Comparison of ENCODE assay signal across 1 cellular context in genomic region chr2:187078297-187078696, GRCh38.
TF ChIP-seq lines count a peak whose summit lies in the region.

No MANE protein-coding gene starts in this region.

TF ChIP-seq in IMR-90, 13 proteins besides CTCF, POLR2A, EP300 and RAD21 (continued from another document):
- TF ChIP-seq USF2 (IDR thresholded peaks at IDR 0.05; ENCODE audit: low read depth, low read length) (no peak), SMC3 (IDR thresholded peaks at IDR 0.05; ENCODE audit: low read depth, low read length) (no peak), FOS (IDR thresholded peaks at IDR 0.05; ENCODE audit: low read depth, low read length) (no peak), CEBPB (IDR thresholded peaks at IDR 0.05; ENCODE audit: low read depth, low read length) (no peak), NFE2L2 (IDR thresholded peaks at IDR 0.05; ENCODE audit: low read depth, low read length) (no peak), MXI1 (IDR thresholded peaks at IDR 0.05; ENCODE audit: borderline replicate concordance, low read depth, low read length) (no peak), RFX5 (IDR thresholded peaks at IDR 0.05; ENCODE audit: low read depth, low read length) (no peak), MAZ (IDR thresholded peaks at IDR 0.05; ENCODE audit: borderline replicate concordance, low read depth, low read length) (no peak), CHD1 (IDR thresholded peaks at IDR 0.05; ENCODE audit: low read depth, low read length) (no peak), MAFK (IDR thresholded peaks at IDR 0.05; ENCODE audit: low read depth, low read length) (no peak)
